Comparison of ENCODE assay signal across 10 cellular contexts in genomic region chrX:39645059-39645895, GRCh38.
DNase-seq lines count a peak whose midpoint lies in the region; ATAC-seq and TF ChIP-seq lines count a peak whose summit lies in the region.
"Had no signal": no experiment of that assay in that cellular context is flagged by ENCODE, and none has a peak within 500 bp of the region (broad histone marks: within the 10 kb centered on the region; RNA-seq: fewer than 3 reads in every experiment).

No MANE protein-coding gene starts in this region.

- H3K27ac ChIP-seq in esophagus muscularis mucosa (replicated peaks in 1 of 4): no peak overlapping the region
- H3K27ac ChIP-seq: KMS-11 had no signal

- H3K4me3 Mint-ChIP-seq in nephron progenitor cell: peak overlapping the region; percentile 49
- H3K4me3 Mint-ChIP-seq: T-helper 1 cell treated with Interleukin-12 subunit alpha and Interleukin-12 subunit beta and Interleukin-4 antibody, amounts not matched to agents 30 μg/mL and 1 μg/mL, for 36 hours had no signal

- TF ChIP-seq CTCF in HFF-Myc (IDR thresholded peaks at IDR 0.05; ENCODE audit: low read depth, low read length, missing control alignments) (no peak), choroid plexus epithelial cell (conservative IDR thresholded peaks at IDR 0.05; ENCODE audit: low read depth, low read length) (no peak), nephron progenitor cell (IDR thresholded peaks at IDR 0.05) (no peak), GM13976 (IDR thresholded peaks at IDR 0.05; ENCODE audit: borderline replicate concordance, control extremely low read depth, extremely low read depth, insufficient read depth, missing control alignments) (no peak), esophagus muscularis mucosa (IDR thresholded peaks at IDR 0.05) (no peak)

- intact Hi-C loops in esophagus muscularis mucosa (cut with DNase I): no loop called here

- peaks cover 30% of the 10 kb centered on the region for H3K9me3 Mint-ChIP-seq in nephron progenitor cell
- H3K9me3 Mint-ChIP-seq: T-helper 1 cell treated with Interleukin-12 subunit alpha and Interleukin-12 subunit beta and Interleukin-4 antibody, amounts not matched to agents 30 μg/mL and 1 μg/mL, for 36 hours had no signal

- no peak for TF ChIP-seq EP300 in esophagus muscularis mucosa (IDR thresholded peaks at IDR 0.05)

- peaks cover 45% of the 10 kb centered on the region for H3K4me1 Mint-ChIP-seq in nephron progenitor cell

- no peaks in the 10 kb centered on the region for H3K27me3 ChIP-seq in esophagus muscularis mucosa

- peak overlapping the region; percentile 43 for H3K27ac Mint-ChIP-seq in nephron progenitor cell
- H3K27ac Mint-ChIP-seq: T-helper 1 cell treated with Interleukin-12 subunit alpha and Interleukin-12 subunit beta and Interleukin-4 antibody, amounts not matched to agents 30 μg/mL and 1 μg/mL, for 36 hours had no signal

- in situ Hi-C loops in GM13976 (cut with MboI; ENCODE audit: low sequenced_read_pairs, unreplicated experiment): no loop called here

- 71% methylated on average over 20 of the region's 22 CpGs for WGBS in esophagus muscularis mucosa

- no peak for TF ChIP-seq POLR2A in esophagus muscularis mucosa (IDR thresholded peaks at IDR 0.05; ENCODE audit: low read depth)

- DNase-seq in A172 (ENCODE audit: low spot score) (peak; percentile 26), HFF-Myc (ENCODE audit: extremely low read depth, low read depth) (peak; percentile 12), choroid plexus epithelial cell (ENCODE audit: low read depth) (peak; percentile 78), nephron progenitor cell (peak; percentile 54), GM13976 (ENCODE audit: low spot score) (no peak), esophagus muscularis mucosa (ENCODE audit: extremely low spot score) (no peak)

- H3K36me3 Mint-ChIP-seq in nephron progenitor cell (ENCODE audit: low read depth): no peaks in the 10 kb centered on the region

- H3K4me3 ChIP-seq in HFF-Myc (replicated peaks; ENCODE audit: low read depth, low read length): no peak overlapping the region
- H3K4me3 ChIP-seq in choroid plexus epithelial cell (ENCODE audit: low read depth, low read length): no peak overlapping the region
- no peak overlapping the region for H3K4me3 ChIP-seq in esophagus muscularis mucosa

- H3K36me3 ChIP-seq in esophagus muscularis mucosa: no peaks in the 10 kb centered on the region

- H3K27me3 Mint-ChIP-seq in nephron progenitor cell (ENCODE audit: low read depth, poor library complexity): peaks cover 9% of the 10 kb centered on the region

- ATAC-seq in HG03521 (IDR thresholded peaks at IDR 0.05; ENCODE audit: unreplicated experiment): no peak
- ATAC-seq in GM21367 (IDR thresholded peaks at IDR 0.05; ENCODE audit: unreplicated experiment): no peak

- peaks cover 0 to 3% (median 0%) of the 10 kb centered on the region in 4 donors for H3K9me3 ChIP-seq in esophagus muscularis mucosa

- no peaks in the 10 kb centered on the region for H3K4me1 ChIP-seq in esophagus muscularis mucosa

Comparison
In these comparisons a context has a peak if more than half of its experiments do, and no peak if none do; other contexts are left out.
1. DNase-seq: peak in A172 (single experiment), HFF-Myc (single experiment), choroid plexus epithelial cell (single experiment) and nephron progenitor cell (single experiment); none in GM13976 (single experiment) and esophagus muscularis mucosa (single experiment).